Comparison of ENCODE assay signal across 22 cellular contexts in the genomic region with DNA sequence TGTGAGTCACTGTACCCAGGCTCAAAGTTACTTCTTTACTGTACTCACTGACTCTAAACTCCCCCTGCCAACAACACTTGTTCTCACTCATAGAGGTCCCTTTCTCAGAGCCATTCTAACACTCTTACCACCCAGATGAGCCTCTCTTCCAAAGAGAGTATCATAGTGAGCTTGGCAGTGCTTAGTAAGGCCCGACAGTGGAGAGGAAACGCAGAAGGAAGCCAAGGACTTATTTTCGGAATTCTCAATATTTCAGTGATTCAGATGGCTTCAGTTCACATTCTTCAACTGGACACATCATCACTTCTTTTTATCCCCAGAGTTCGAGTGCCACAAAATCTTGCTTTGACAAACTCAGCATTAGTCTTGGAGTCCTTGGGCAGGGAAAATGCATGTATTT.
A peak's percentile ranks its signal among the peaks of the same experiment; 100 is the strongest.
DNase-seq lines count a peak whose midpoint lies in the region; ATAC-seq and TF ChIP-seq lines count a peak whose summit lies in the region.
"Had no signal": no experiment of that assay in that cellular context is flagged by ENCODE, and none has a peak within 500 bp of the region (broad histone marks: within the 10 kb centered on the region; RNA-seq: fewer than 3 reads in every experiment).

No MANE protein-coding gene starts in this region.

- H2AFZ ChIP-seq in osteoblast (ENCODE audit: low read length), result peak overlapping the region; percentile 49
- H2AFZ ChIP-seq: GM23338 had no signal

- DNase-seq in EH (ENCODE audit: low read depth) (peak; percentile 61), fibroblast of mammary gland (ENCODE audit: low read depth) (peak; percentile 45), osteoblast (ENCODE audit: insufficient read length, low spot score, missing footprints) (no peak), HuH-7.5 (ENCODE audit: low spot score) (no peak), NCI-H187 treated with DMSO at 0.1 percent for 48 hours (lab: John Stamatoyannopoulos, UW) (no peak)
- DNase-seq in effector CD4-positive, alpha-beta T cell, result no peak
- DNase-seq: AML-193; CD4-positive, alpha-beta T cell; HFFc6; NCI-H1092 treated with DMSO at 0.1 percent for 48 hours; NCI-H1436 treated with DMSO at 0.1 percent for 48 hours; NCI-H1930; NCI-H446 treated with DMSO at 0.1 percent for 48 hours; NCI-H526 treated with DMSO at 0.1 percent for 48 hours; Right ventricle myocardium superior; RPMI8226 had no signal

- H4K20me1 ChIP-seq in osteoblast (ENCODE audit: insufficient read depth, low read length), result no peaks in the 10 kb centered on the region
- H4K20me1 ChIP-seq: BLaER1 treated with 17β-estradiol and CSF1 and Interleukin-3, amounts not matched to agents 10 nM and 100 nM had no signal

- H3K4me1 ChIP-seq in osteoblast (ENCODE audit: insufficient read depth, low read length), result peaks cover 8% of the 10 kb centered on the region

- H3K27me3 ChIP-seq in osteoblast (ENCODE audit: insufficient read depth, low read length), result no peaks in the 10 kb centered on the region
- H3K27me3 ChIP-seq: BLaER1 treated with 17β-estradiol and CSF1 and Interleukin-3, amounts not matched to agents 10 nM and 100 nM had no signal

- TF ChIP-seq CTCF in VCaP (conservative IDR thresholded peaks at IDR 0.05) (no peak), fibroblast of mammary gland (conservative IDR thresholded peaks at IDR 0.05; ENCODE audit: control insufficient read depth, insufficient read depth, low read depth, low read length) (no peak), osteoblast (IDR thresholded peaks at IDR 0.05; ENCODE audit: extremely low read depth, low read depth, low read length) (no peak)

- H3K9me3 ChIP-seq in osteoblast (ENCODE audit: low read depth, low read length), result no peaks in the 10 kb centered on the region
- H3K9me3 ChIP-seq: BLaER1 treated with 17β-estradiol and CSF1 and Interleukin-3, amounts not matched to agents 10 nM and 100 nM; HAP-1 had no signal

- H3K4me3 ChIP-seq in fibroblast of mammary gland (ENCODE audit: control insufficient read depth, low read depth, low read length) (no peak overlapping the region), osteoblast (ENCODE audit: insufficient read depth, low read length) (no peak overlapping the region)
- H3K4me3 ChIP-seq: BLaER1 treated with 17β-estradiol and CSF1 and Interleukin-3, amounts not matched to agents 10 nM and 100 nM; GM23338; HAP-1 had no signal

- no peaks in the 10 kb centered on the region for H3K79me2 ChIP-seq in osteoblast (ENCODE audit: insufficient read depth, low read length)

- ATAC-seq in HG03139 (IDR thresholded peaks at IDR 0.05; ENCODE audit: unreplicated experiment), result no peak
- ATAC-seq: GM23338 had no signal

- no peaks in the 10 kb centered on the region for H3K36me3 ChIP-seq in osteoblast (ENCODE audit: insufficient read depth, low read length)
- H3K36me3 ChIP-seq: BLaER1 treated with 17β-estradiol and CSF1 and Interleukin-3, amounts not matched to agents 10 nM and 100 nM; HAP-1 had no signal

- H3K27ac ChIP-seq in VCaP (peak overlapping the region; percentile 74; the same call in 1 of the 2 replicates), osteoblast (ENCODE audit: low read depth, low read length) (no peak overlapping the region)
- H3K27ac ChIP-seq: BLaER1 treated with 17β-estradiol and CSF1 and Interleukin-3, amounts not matched to agents 10 nM and 100 nM; KMS-11 had no signal

- no peak overlapping the region for H3K4me2 ChIP-seq in osteoblast (ENCODE audit: insufficient read depth, low read length)
- H3K4me2 ChIP-seq: GM23338, KMS-11 had no signal

Comparison
In these comparisons a context has a peak if more than half of its experiments do, and no peak if none do; other contexts are left out.
1. DNase-seq: peak in EH (single experiment) and fibroblast of mammary gland (single experiment); none in osteoblast (single experiment), effector CD4-positive, alpha-beta T cell (single experiment), HuH-7.5 (single experiment) and NCI-H187 treated with DMSO at 0.1 percent for 48 hours (single experiment).